In the genomic region with DNA sequence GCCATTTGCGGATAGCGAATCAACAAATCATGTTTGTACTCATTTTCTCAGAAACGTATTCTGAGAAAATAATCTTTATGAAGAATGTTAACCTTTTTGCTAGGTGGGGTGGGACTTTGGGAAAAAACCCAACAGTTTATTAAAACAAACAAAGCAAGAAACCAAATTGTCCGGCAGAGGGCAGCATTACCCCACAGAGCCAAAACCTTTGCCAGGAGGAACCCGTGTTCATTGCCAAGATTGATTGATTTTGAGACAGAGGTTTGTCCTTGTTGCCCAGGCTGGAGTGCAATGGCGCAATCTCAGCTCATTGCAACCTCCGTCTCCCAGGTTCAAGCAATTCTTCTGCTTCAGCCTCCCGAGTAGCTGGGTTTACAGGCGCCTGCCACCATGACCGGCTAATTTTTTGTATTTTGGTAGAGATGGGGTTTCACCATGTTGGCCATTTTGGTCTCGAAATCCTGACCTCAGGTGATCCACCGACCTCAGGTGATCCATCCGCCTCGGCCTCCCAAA, we compare ENCODE assay signal across 8 cellular contexts.
DNase-seq lines count a peak whose midpoint lies in the region; ATAC-seq, FAIRE-seq and TF ChIP-seq lines count a peak whose summit lies in the region.

No MANE protein-coding gene starts in this region.

- no peak for TF ChIP-seq EP300 in ovary (IDR thresholded peaks at IDR 0.05)
- TF ChIP-seq EP300 in tibial nerve (IDR thresholded peaks at IDR 0.05): peak in 1 of 2 donors; percentile 50

- H4K20me1 ChIP-seq in DND-41 (ENCODE audit: insufficient read depth, low read length): no peaks in the 10 kb centered on the region

- no peak overlapping the region for H3K4me2 ChIP-seq in DND-41 (ENCODE audit: insufficient read depth, low read length)

- ATAC-seq in DND-41 (ENCODE audit: insufficient read depth, low read depth) (peak; percentile 62; the same call in 1 of the 3 replicates), HG03571 (IDR thresholded peaks at IDR 0.05; ENCODE audit: unreplicated experiment) (no peak)

- no peaks in the 10 kb centered on the region for H3K9me3 Mint-ChIP-seq in activated T-helper 2 cell treated with anti-CD3 and anti-CD28 coated beads, Interferon-gamma antibody, Interleukin-2, Interleukin-4, amounts not matched to agents 10 μg/mL and 5 μg/mL and 100 μg/mL, durations not matched to agents 14 hours and 24 hours and 36 hours

- no peak overlapping the region for H3K9ac ChIP-seq in DND-41 (ENCODE audit: low read depth, low read length)

- no peaks in the 10 kb centered on the region for H3K4me1 Mint-ChIP-seq in activated T-helper 2 cell treated with anti-CD3 and anti-CD28 coated beads, Interferon-gamma antibody, Interleukin-2, Interleukin-4, amounts not matched to agents 10 μg/mL and 5 μg/mL and 100 μg/mL, durations not matched to agents 14 hours and 24 hours and 36 hours (ENCODE audit: low read depth)

- intact Hi-C loops in activated T-helper 2 cell treated with anti-CD3 and anti-CD28 coated beads, Interferon-gamma antibody, Interleukin-2, Interleukin-4, amounts not matched to agents 10 μg/mL and 5 μg/mL and 100 μg/mL, durations not matched to agents 14 hours and 24 hours and 36 hours (cut with micrococcal nuclease): loop anchor here (1.0 kb wide), 1 partner anchor 563 kb away; no protein-coding TSS in a partner anchor
- intact Hi-C loops in ovary (cut with DNase I): loop anchor here in 2 of 4 donors (10.0 kb wide), 3 partner anchors 570 to 820 kb away; no protein-coding TSS in a partner anchor

- H2AFZ ChIP-seq in DND-41 (ENCODE audit: low read depth, low read length): no peak overlapping the region

- H3K4me3 ChIP-seq in DND-41 (ENCODE audit: low read depth in 1 of 2, low read length in 2 of 2) (no peak overlapping the region), MG63 (no peak overlapping the region), ovary (no peak overlapping the region), tibial nerve (no peak overlapping the region)

- H3K27me3 ChIP-seq in DND-41 (ENCODE audit: insufficient read depth, low read length, poor library complexity) (no peaks in the 10 kb centered on the region), MG63 (no peaks in the 10 kb centered on the region), ovary (no peaks in the 10 kb centered on the region), tibial nerve (no peaks in the 10 kb centered on the region)

- POLR2A ChIA-PET in RWPE1 (lab: Yijun Ruan, JAX; ENCODE audit: low non-redundant PET): no interaction called here

- no peaks in the 10 kb centered on the region for H3K4me1 ChIP-seq in DND-41 (ENCODE audit: insufficient read depth, low read length)
- H3K4me1 ChIP-seq in ovary (ENCODE audit: insufficient read depth): no peaks in the 10 kb centered on the region
- H3K4me1 ChIP-seq in tibial nerve: peaks cover 0 to 7% (median 0%) of the 10 kb centered on the region in 4 donors

- DNase-seq in DND-41 (peak; percentile 77), MG63 (peak; percentile 65), RWPE1 (ENCODE audit: low spot score) (peak; percentile 68), frontal cortex (ENCODE audit: low spot score in 2 of 2) (peak; percentile 46 to 70), ovary (peak; percentile 70 to 86 (median 81)), tibial nerve (ENCODE audit: low spot score in 2 of 2) (peak; percentile 63 to 93)
- DNase-seq in activated T-helper 2 cell treated with anti-CD3 and anti-CD28 coated beads, Interferon-gamma antibody, Interleukin-2, Interleukin-4, amounts not matched to agents 10 μg/mL and 5 μg/mL and 100 μg/mL, durations not matched to agents 14 hours and 24 hours and 36 hours (ENCODE audit: low spot score): peak; percentile 56

- H3K36me3 ChIP-seq in DND-41 (ENCODE audit: insufficient read depth, low read length): no peaks in the 10 kb centered on the region
- no peaks in the 10 kb centered on the region for H3K36me3 ChIP-seq in MG63
- H3K36me3 ChIP-seq in ovary: no peaks in the 10 kb centered on the region
- no peaks in the 10 kb centered on the region for H3K36me3 ChIP-seq in tibial nerve

- H3K27ac ChIP-seq in DND-41 (ENCODE audit: low read length): no peak overlapping the region
- no peak overlapping the region for H3K27ac ChIP-seq in RWPE1
- H3K27ac ChIP-seq in ovary: no peak overlapping the region
- no peak overlapping the region for H3K27ac ChIP-seq in tibial nerve

- peaks cover 18% of the 10 kb centered on the region for H3K27me3 Mint-ChIP-seq in activated T-helper 2 cell treated with anti-CD3 and anti-CD28 coated beads, Interferon-gamma antibody, Interleukin-2, Interleukin-4, amounts not matched to agents 10 μg/mL and 5 μg/mL and 100 μg/mL, durations not matched to agents 14 hours and 24 hours and 36 hours (ENCODE audit: low read depth)

- no peak for FAIRE-seq in frontal cortex (lab: Jason Lieb, UNC)

- TF ChIP-seq POLR2A in ovary (IDR thresholded peaks at IDR 0.05): no peak
- TF ChIP-seq POLR2A in tibial nerve (IDR thresholded peaks at IDR 0.05): no peak

- CTCF ChIA-PET in RWPE1 (lab: Yijun Ruan, JAX): interaction anchor here (0.6 to 1.8 kb wide), 17 partner anchors 10 to 883 kb away, joined by 3 to 11 read pairs (median 4); no protein-coding TSS in a partner anchor

- H3K79me2 ChIP-seq in DND-41 (ENCODE audit: insufficient read depth, low read length): no peaks in the 10 kb centered on the region

- H3K9me3 ChIP-seq in DND-41 (ENCODE audit: insufficient read depth, low read length, severe bottlenecking): no peaks in the 10 kb centered on the region
- no peaks in the 10 kb centered on the region for H3K9me3 ChIP-seq in MG63
- H3K9me3 ChIP-seq in ovary: no peaks in the 10 kb centered on the region
- H3K9me3 ChIP-seq in tibial nerve: no peaks in the 10 kb centered on the region

- TF ChIP-seq CTCF in DND-41 (IDR thresholded peaks at IDR 0.05; ENCODE audit: borderline replicate concordance, extremely low read depth, low read length, poor library complexity, severe bottlenecking): peak; percentile 80
- TF ChIP-seq CTCF in RWPE1 (conservative IDR thresholded peaks at IDR 0.05; ENCODE audit: low read depth): peak; percentile 81
- TF ChIP-seq CTCF in ovary (IDR thresholded peaks at IDR 0.05): peak; percentile 85 to 86 (median 86)
- TF ChIP-seq CTCF in tibial nerve (IDR thresholded peaks at IDR 0.05): peak; percentile 77 to 89 (median 85)

- WGBS in ovary, 3 donors: 35 to 39% (median 38%) methylated on average over 14 of the region's 14 CpGs
- WGBS in tibial nerve, 2 donors: 41 to 45% methylated on average over 14 of the region's 14 CpGs

- no peak overlapping the region for H3K27ac Mint-ChIP-seq in activated T-helper 2 cell treated with anti-CD3 and anti-CD28 coated beads, Interferon-gamma antibody, Interleukin-2, Interleukin-4, amounts not matched to agents 10 μg/mL and 5 μg/mL and 100 μg/mL, durations not matched to agents 14 hours and 24 hours and 36 hours

- no peaks in the 10 kb centered on the region for H3K36me3 Mint-ChIP-seq in activated T-helper 2 cell treated with anti-CD3 and anti-CD28 coated beads, Interferon-gamma antibody, Interleukin-2, Interleukin-4, amounts not matched to agents 10 μg/mL and 5 μg/mL and 100 μg/mL, durations not matched to agents 14 hours and 24 hours and 36 hours (ENCODE audit: low read depth)

- H3K4me3 Mint-ChIP-seq in activated T-helper 2 cell treated with anti-CD3 and anti-CD28 coated beads, Interferon-gamma antibody, Interleukin-2, Interleukin-4, amounts not matched to agents 10 μg/mL and 5 μg/mL and 100 μg/mL, durations not matched to agents 14 hours and 24 hours and 36 hours (ENCODE audit: low read depth): no peak overlapping the region
